In the genomic region with DNA sequence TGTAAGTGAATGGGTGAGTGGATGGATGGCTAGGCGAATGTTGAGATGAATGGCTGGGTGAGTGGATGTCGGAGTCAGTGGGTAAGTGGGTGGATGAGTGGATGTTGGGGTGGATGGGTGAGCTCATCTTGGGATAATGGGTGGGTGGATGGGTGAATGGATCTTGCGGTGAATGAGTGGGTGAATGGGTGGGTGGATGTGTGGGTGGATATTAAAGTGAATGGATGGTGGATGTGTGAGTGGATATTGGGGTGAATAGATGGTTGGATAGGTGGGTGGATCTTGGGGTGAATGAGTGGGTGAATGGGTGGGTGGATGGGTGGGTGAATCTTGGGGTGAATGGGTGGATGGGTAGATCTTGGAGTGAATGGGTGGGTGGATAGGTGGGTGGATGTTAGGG, we compare ENCODE assay signal across 2 cellular contexts.
TF ChIP-seq lines count a peak whose summit lies in the region.

No MANE protein-coding gene starts in this region.

TF ChIP-seq in HEK293, 187 proteins besides CTCF, POLR2A, EP300 and RAD21:
- TF ChIP-seq ZNF529 (tag by site-specific recombination; IDR thresholded peaks at IDR 0.05; ENCODE audit: insufficient replicate concordance) (no peak), ZNF561 (tag by site-specific recombination; IDR thresholded peaks at IDR 0.05; ENCODE audit: borderline replicate concordance) (no peak), ZFHX2 (tag by site-specific recombination; conservative IDR thresholded peaks at IDR 0.05) (peak; percentile 100), ZNF140 (tag by site-specific recombination; IDR thresholded peaks at IDR 0.05) (no peak), EGR2 (tag by site-specific recombination; IDR thresholded peaks at IDR 0.05; ENCODE audit: low read depth) (peak; percentile 100)

TF ChIP-seq in H1, 55 proteins besides CTCF, POLR2A, EP300 and RAD21:
- no peak for TF ChIP-seq JUN (IDR thresholded peaks at IDR 0.05; ENCODE audit: low read depth, low read length)
- TF ChIP-seq TEAD4 (IDR thresholded peaks at IDR 0.05; ENCODE audit: low read depth, low read length) = no peak
- TF ChIP-seq SP1 (IDR thresholded peaks at IDR 0.05; ENCODE audit: low read depth, low read length) = no peak
TF ChIP-seq in H1: peak in this region for 0.
